10 cellular contexts compared by ENCODE assay signal in the genomic region with DNA sequence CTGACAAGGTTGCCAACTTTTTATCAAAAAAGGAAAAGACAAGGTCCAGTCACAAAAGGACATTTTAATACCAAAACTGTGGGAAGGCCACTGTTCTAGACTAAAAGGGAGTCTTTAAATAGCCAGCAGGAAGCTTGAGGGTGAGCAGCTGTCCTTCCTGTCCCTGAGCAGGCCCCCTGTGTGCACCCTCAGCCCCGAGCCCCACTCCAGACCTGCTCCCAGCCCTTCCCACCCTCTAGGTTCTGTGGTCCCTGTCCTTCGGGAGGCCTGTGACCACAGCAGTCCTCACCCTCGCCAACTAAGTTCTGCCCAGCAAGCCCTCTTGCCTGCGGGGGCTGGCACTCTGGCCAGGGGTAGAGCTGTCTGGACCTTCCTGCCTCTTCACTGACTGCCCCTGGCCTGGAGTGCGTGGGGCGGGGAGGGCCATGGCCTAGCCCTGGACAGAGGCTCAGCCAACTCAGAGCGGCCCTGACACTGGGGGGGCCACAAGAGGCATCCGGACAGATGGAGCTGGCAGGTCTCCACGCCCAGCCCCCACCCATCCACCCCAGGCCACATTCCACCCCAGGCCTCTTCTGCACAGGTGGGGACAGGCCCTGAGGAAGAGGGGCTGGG. TPM values are rescaled to one million over a fixed set of nuclear protein-coding genes. Genes with fewer than 3 reads are reported as not detected.
DNase-seq lines count a peak whose midpoint lies in the region; ATAC-seq, FAIRE-seq and TF ChIP-seq lines count a peak whose summit lies in the region.
"Had no signal": no experiment of that assay in that cellular context is flagged by ENCODE, and none has a peak within 500 bp of the region (broad histone marks: within the 10 kb centered on the region; RNA-seq: fewer than 3 reads in every experiment).

No MANE protein-coding gene starts in this region.

- in situ Hi-C loops in GM23248 (cut with MboI) = no loop called here

- H3K79me2 ChIP-seq in GM23248 (ENCODE audit: insufficient read depth) = peaks cover 28% of the 10 kb centered on the region
- peaks cover 28% of the 10 kb centered on the region for H3K79me2 ChIP-seq in smooth muscle cell (ENCODE audit: low read depth)

- H3K4me1 ChIP-seq in GM23248 (ENCODE audit: insufficient read depth) (peaks cover 25% of the 10 kb centered on the region), kidney (ENCODE audit: control insufficient read depth in 1 of 2, insufficient read depth in 1 of 2, low read depth in 1 of 2, low read length in 2 of 2) (peaks cover 14 to 39% of the 10 kb centered on the region in 2 donors), smooth muscle cell (ENCODE audit: low read depth) (peaks cover 15% of the 10 kb centered on the region), aorta (ENCODE audit: control insufficient read depth in 1 of 2, insufficient read depth in 2 of 2, low read length in 2 of 2) (peaks cover 0 to 4% of the 10 kb centered on the region in 2 donors)

- H4K20me1 ChIP-seq in GM23248 (ENCODE audit: insufficient read depth) (no peaks in the 10 kb centered on the region), smooth muscle cell (ENCODE audit: low read depth) (peaks cover 12% of the 10 kb centered on the region)

- peak overlapping the region; percentile 17 to 67 (median 58) for H3K4me3 Mint-ChIP-seq in T-cell

- CTCF ChIA-PET in T-cell (lab: Charles Lee) = no interaction called here

- peaks cover 5 to 16% (median 10%) of the 10 kb centered on the region in 3 donors for H3K4me1 Mint-ChIP-seq in T-cell

- DNase-seq in GM23248 (no peak), T-cell (no peak), kidney (no peak), smooth muscle cell (lab: John Stamatoyannopoulos, UW; ENCODE audit: unreplicated experiment) (no peak), cerebellar cortex (ENCODE audit: low spot score) (no peak), aorta (no peak), ecto neural progenitor cell (ENCODE audit: low spot score) (no peak)
- no peak for DNase-seq in activated naive CD4-positive, alpha-beta T cell (lab: John Stamatoyannopoulos, UW)
- DNase-seq: activated CD8-positive, alpha-beta memory T cell treated with anti-CD3 and anti-CD28 coated beads for 24 hours; NCI-H1694 treated with DMSO at 0.1 percent for 48 hours had no signal

- 83 to 85% methylated on average over 9 of the region's 9 CpGs for WGBS in GM23248 (ENCODE audit: low coverage in 1 of 2, low lambda C conversion rate in 2 of 2, missing lambda C conversion rate in 2 of 2), 2 experiments
- WGBS in smooth muscle cell (ENCODE audit: low lambda C conversion rate) = 71% methylated on average over 6 of the region's 9 CpGs
- WGBS in aorta, 2 donors = 56 to 60% methylated on average over 9 of the region's 9 CpGs

- H3K36me3 Mint-ChIP-seq in T-cell = no peaks in the 10 kb centered on the region

- no peaks in the 10 kb centered on the region for H3K9me3 Mint-ChIP-seq in T-cell

- no peaks in the 10 kb centered on the region for H3K27me3 ChIP-seq in GM23248 (replicated peaks; ENCODE audit: insufficient read depth)
- no peaks in the 10 kb centered on the region for H3K27me3 ChIP-seq in smooth muscle cell (ENCODE audit: low read depth)
- no peaks in the 10 kb centered on the region for H3K27me3 ChIP-seq in aorta (ENCODE audit: control insufficient read depth in 1 of 2, insufficient read depth in 2 of 2, low read length in 1 of 2)

- H3K9ac ChIP-seq in GM23248 (no peak overlapping the region; the same call in 1 of the 2 replicates), kidney (ENCODE audit: low read length in 2 of 2) (no peak overlapping the region), smooth muscle cell (ENCODE audit: low read depth) (no peak overlapping the region)

- H3K9me3 ChIP-seq in GM23248 (ENCODE audit: low read depth) (no peaks in the 10 kb centered on the region), kidney (ENCODE audit: control insufficient read depth in 1 of 2, low read length in 2 of 2) (no peaks in the 10 kb centered on the region), smooth muscle cell (replicated peaks; ENCODE audit: low read depth) (no peaks in the 10 kb centered on the region), aorta (ENCODE audit: control insufficient read depth, low read length) (no peaks in the 10 kb centered on the region)

- H3F3A ChIP-seq in GM23248 (ENCODE audit: insufficient read depth) (peaks cover 12% of the 10 kb centered on the region; the same call in 1 of the 2 replicates), smooth muscle cell (ENCODE audit: low read depth) (peaks cover 22% of the 10 kb centered on the region)

- H2AFZ ChIP-seq in GM23248 (no peak overlapping the region), smooth muscle cell (ENCODE audit: low read depth) (no peak overlapping the region)

- H3K4me2 ChIP-seq in GM23248 (ENCODE audit: unreplicated experiment) (no peak overlapping the region), smooth muscle cell (peak overlapping the region; percentile 64)

- POLR2A ChIA-PET in T-cell (lab: Charles Lee) = no interaction called here

- no peaks in the 10 kb centered on the region for H3K36me3 ChIP-seq in GM23248 (ENCODE audit: low read depth)
- no peaks in the 10 kb centered on the region for H3K36me3 ChIP-seq in kidney (ENCODE audit: control insufficient read depth in 1 of 2, insufficient read depth in 2 of 2, low read length in 2 of 2)
- H3K36me3 ChIP-seq in smooth muscle cell (ENCODE audit: low read depth) = no peaks in the 10 kb centered on the region
- H3K36me3 ChIP-seq in aorta (ENCODE audit: control insufficient read depth in 1 of 2, insufficient read depth in 2 of 2, low read length in 1 of 2) = no peaks in the 10 kb centered on the region

- H3K27ac Mint-ChIP-seq in T-cell = no peak overlapping the region

- no peak for TF ChIP-seq CTCF in kidney (IDR thresholded peaks at IDR 0.05; ENCODE audit: borderline replicate concordance, extremely low read depth, insufficient read depth)
- TF ChIP-seq CTCF in smooth muscle cell (IDR thresholded peaks at IDR 0.05; ENCODE audit: borderline replicate concordance, insufficient read depth, poor library complexity, severe bottlenecking) = no peak

- intact Hi-C loops in kidney (cut with DNase I) (no loop called here), aorta (cut with DNase I) (no loop called here)

- H3K27me3 Mint-ChIP-seq in T-cell = peaks cover 5 to 15% of the 10 kb centered on the region in 2 donors

- no peak for FAIRE-seq in kidney (lab: Jason Lieb, UNC)

- H3K9me2 ChIP-seq in GM23248 (ENCODE audit: insufficient read depth) = no peaks in the 10 kb centered on the region

- H3K27ac ChIP-seq in GM23248 = peak overlapping the region; percentile 42
- H3K27ac ChIP-seq in kidney (ENCODE audit: low read depth in 2 of 2, low read length in 2 of 2) = peak overlapping the region; percentile 72 to 80
- H3K27ac ChIP-seq in smooth muscle cell (ENCODE audit: low read depth) = peak overlapping the region; percentile 76
- no peak overlapping the region for H3K27ac ChIP-seq in aorta (ENCODE audit: low read depth in 1 of 2, low read length in 2 of 2)

- no peak overlapping the region for H3K4me3 ChIP-seq in GM23248
- H3K4me3 ChIP-seq in kidney (ENCODE audit: low read length in 2 of 2) = no peak overlapping the region
- H3K4me3 ChIP-seq in smooth muscle cell = no peak overlapping the region
- H3K4me3 ChIP-seq in aorta (ENCODE audit: low read length in 2 of 2) = no peak overlapping the region

- ATAC-seq in T-cell (replicated peaks in 1 of 4) (no peak), aorta (ENCODE audit: low FRiP score) (no peak)

RNA-seq across cellular contexts. Expression of a gene that starts 1.6 kb away (rescaled TPM):
- total RNA-seq in GM23248 (2014; rRNA removed; shearing (Covaris generic)) = 136 and 147 TPM in 2 replicates
- polyA plus RNA-seq in GM23248 (2016; fragmentation: Nextera tagmentation; extraction: Ambion mirVana) (123 and 136 TPM in 2 replicates), kidney (ENCODE audit: insufficient read depth, low read depth, low replicate concordance) (128 TPM), smooth muscle cell (210 and 249 TPM in 2 replicates), aorta (100 to 1,000 TPM in 1 of 2 donors, 10 to 100 TPM in 1; 46.0 to 214 TPM)
- total RNA-seq in T-cell (10 to 100 TPM in 1 of 5 donors, 1 to 10 TPM in 4; 4.3 to 11.8 (median 6.5) TPM), kidney (383 TPM), smooth muscle cell (183 and 195 TPM in 2 replicates), aorta (100 to 1,000 TPM; 139 to 210 TPM)

RNA-seq across cellular contexts. Expression of a gene that starts 17.7 kb away (rescaled TPM):
- 3.3 and 5.7 TPM in 2 replicates for total RNA-seq in GM23248 (2014; rRNA removed; shearing (Covaris generic))
- polyA plus RNA-seq in GM23248 (2016; fragmentation: Nextera tagmentation; extraction: Ambion mirVana) (6.1 and 6.6 TPM in 2 replicates), kidney (ENCODE audit: insufficient read depth, low read depth, low replicate concordance) (14.5 TPM), smooth muscle cell (7.8 and 10.1 TPM in 2 replicates), aorta (1 to 10 TPM in 1 of 2 donors, under 1 TPM in 1; 0.25 to 7.5 TPM)
- total RNA-seq in T-cell (1 to 10 TPM; 2.1 to 5.0 (median 3.5) TPM), kidney (16.7 TPM), smooth muscle cell (2.4 and 3.1 TPM in 2 replicates), aorta (1 to 10 TPM; 2.3 to 7.0 TPM)

RNA-seq across cellular contexts. Expression of a gene that starts 34.0 kb away (rescaled TPM):
- 50.0 and 58.4 TPM in 2 replicates for total RNA-seq in GM23248 (2014; rRNA removed; shearing (Covaris generic))
- polyA plus RNA-seq in GM23248 (2016; fragmentation: Nextera tagmentation; extraction: Ambion mirVana) (22.2 and 22.3 TPM in 2 replicates), kidney (ENCODE audit: insufficient read depth, low read depth, low replicate concordance) (39.4 TPM), smooth muscle cell (31.6 and 36.3 TPM in 2 replicates), aorta (10 to 100 TPM; 14.1 to 62.5 TPM)
- total RNA-seq in T-cell (100 to 1,000 TPM in 1 of 5 donors, 10 to 100 TPM in 4; 71.2 to 105 (median 96.8) TPM), kidney (53.8 TPM), smooth muscle cell (24.6 and 30.7 TPM in 2 replicates), aorta (10 to 100 TPM; 45.2 to 46.7 TPM)

RNA-seq across cellular contexts. Expression of a gene that starts 38.9 kb away (rescaled TPM):
- total RNA-seq in GM23248 (2014; rRNA removed; shearing (Covaris generic)) = 9.8 and 12.3 TPM in 2 replicates
- polyA plus RNA-seq in GM23248 (2016; fragmentation: Nextera tagmentation; extraction: Ambion mirVana) (1.0 and 1.2 TPM in 2 replicates), kidney (ENCODE audit: insufficient read depth, low read depth, low replicate concordance) (11.4 TPM), smooth muscle cell (0.65 and 1.4 TPM in 2 replicates), aorta (10 to 100 TPM in 1 of 2 donors, under 1 TPM in 1; 0.13 to 14.9 TPM)
- total RNA-seq in T-cell (1 to 10 TPM; 3.5 to 8.9 (median 5.6) TPM), kidney (18.3 TPM), smooth muscle cell (2.8 and 4.2 TPM in 2 replicates), aorta (10 to 100 TPM; 10.7 to 23.2 TPM)

RNA-seq across cellular contexts. Expression of a gene that starts 47.6 kb away (rescaled TPM):
- total RNA-seq in GM23248 (2014; rRNA removed; shearing (Covaris generic)) = 22.8 and 28.7 TPM in 2 replicates
- polyA plus RNA-seq in GM23248 (2016; fragmentation: Nextera tagmentation; extraction: Ambion mirVana) (20.7 and 23.2 TPM in 2 replicates), kidney (ENCODE audit: insufficient read depth, low read depth, low replicate concordance) (13.4 TPM), smooth muscle cell (26.2 and 27.8 TPM in 2 replicates), aorta (10 to 100 TPM in 1 of 2 donors, 1 to 10 TPM in 1; 1.6 to 19.0 TPM)
- total RNA-seq in T-cell (1 to 10 TPM; 1.7 to 3.1 (median 2.9) TPM), kidney (15.9 TPM), smooth muscle cell (9.5 and 14.9 TPM in 2 replicates), aorta (10 to 100 TPM in 1 of 2 donors, 1 to 10 TPM in 1; 9.2 to 22.9 TPM)

Comparison
In these comparisons a context has a peak if more than half of its experiments do, and no peak if none do; other contexts are left out.
1. H3K27ac ChIP-seq: peak in GM23248 (single experiment), kidney (2 of 2) and smooth muscle cell (single experiment); none in aorta (0 of 2).
2. RNA of a gene that starts 1.6 kb away (total RNA-seq): 383 TPM in kidney (single experiment), 139 to 210 TPM in aorta, 183 to 195 TPM in smooth muscle cell and 136 to 147 TPM in GM23248; 4.3 to 11.8 TPM in T-cell; every median in the first group is over 10 times any median in the second.